1 cellular context compared by ENCODE assay signal in genomic region chr19:46787331-46788100, GRCh38.
A peak's percentile ranks its signal among the peaks of the same experiment; 100 is the strongest.
TF ChIP-seq lines count a peak whose summit lies in the region.

No MANE protein-coding gene starts in this region.

TF ChIP-seq in HepG2, 621 proteins besides CTCF, POLR2A, EP300 and RAD21 (continued from another document and continues in another):
- TF ChIP-seq MXD4 (CRISPR knock-in tag; IDR thresholded peaks at IDR 0.05) (no peak), ZNF501 (CRISPR knock-in tag; IDR thresholded peaks at IDR 0.05) (no peak), HNF4G (IDR thresholded peaks at IDR 0.05; ENCODE audit: borderline replicate concordance, low read depth, low read length) (no peak), HNF4G (CRISPR knock-in tag; IDR thresholded peaks at IDR 0.05; ENCODE audit: borderline replicate concordance, low read depth) (no peak), TSC22D2 (CRISPR knock-in tag; IDR thresholded peaks at IDR 0.05; ENCODE audit: borderline replicate concordance) (no peak), ZNF180 (CRISPR knock-in tag; IDR thresholded peaks at IDR 0.05; ENCODE audit: borderline replicate concordance, low read depth) (no peak), SMARCC2 (IDR thresholded peaks at IDR 0.05) (no peak), FOXA3 (CRISPR knock-in tag; IDR thresholded peaks at IDR 0.05) (no peak), KDM3A (CRISPR knock-in tag; IDR thresholded peaks at IDR 0.05; ENCODE audit: low read depth) (no peak), ZNF432 (CRISPR knock-in tag; IDR thresholded peaks at IDR 0.05; ENCODE audit: borderline replicate concordance) (no peak), ELF1 (CRISPR knock-in tag; IDR thresholded peaks at IDR 0.05) (no peak), MNT (IDR thresholded peaks at IDR 0.05) (no peak), GTF2F1 (IDR thresholded peaks at IDR 0.05; ENCODE audit: low read length) (no peak), SOX6 (IDR thresholded peaks at IDR 0.05) (no peak), SOX6 (CRISPR knock-in tag; IDR thresholded peaks at IDR 0.05) (no peak), HOXD1 (CRISPR knock-in tag; IDR thresholded peaks at IDR 0.05) (no peak), PHF8 (CRISPR knock-in tag; IDR thresholded peaks at IDR 0.05) (peak; percentile 40; the same call in 1 of the 2 replicates), ZXDC (CRISPR knock-in tag; IDR thresholded peaks at IDR 0.05) (no peak), ZBTB10 (CRISPR knock-in tag; IDR thresholded peaks at IDR 0.05; ENCODE audit: borderline replicate concordance) (0 out of 2 replicates have a peak, but pooled peaks have one; percentile 5), ZNF207 (IDR thresholded peaks at IDR 0.05; ENCODE audit: borderline replicate concordance) (no peak), MLXIP (CRISPR knock-in tag; IDR thresholded peaks at IDR 0.05; ENCODE audit: borderline replicate concordance) (no peak), SP4 (CRISPR knock-in tag; IDR thresholded peaks at IDR 0.05) (no peak), ZNF605 (CRISPR knock-in tag; IDR thresholded peaks at IDR 0.05) (no peak), ZBTB44 (CRISPR knock-in tag; IDR thresholded peaks at IDR 0.05) (no peak), ARID5B (CRISPR knock-in tag; IDR thresholded peaks at IDR 0.05) (no peak), EED (CRISPR knock-in tag; IDR thresholded peaks at IDR 0.05) (no peak), ZMAT3 (CRISPR knock-in tag; conservative IDR thresholded peaks at IDR 0.05) (no peak; the same call in 1 of the 2 replicates), DNMT3B (CRISPR knock-in tag; conservative IDR thresholded peaks at IDR 0.05) (no peak), AKAP8 (CRISPR knock-in tag; IDR thresholded peaks at IDR 0.05) (no peak), CERS6 (CRISPR knock-in tag; IDR thresholded peaks at IDR 0.05) (no peak), ZNF644 (CRISPR knock-in tag; IDR thresholded peaks at IDR 0.05; ENCODE audit: low read depth) (no peak), ZBTB1 (CRISPR knock-in tag; IDR thresholded peaks at IDR 0.05; ENCODE audit: borderline replicate concordance) (no peak), CEBPZ (IDR thresholded peaks at IDR 0.05; ENCODE audit: low read length) (no peak), NFIB (CRISPR knock-in tag; IDR thresholded peaks at IDR 0.05; ENCODE audit: borderline replicate concordance) (no peak), HOXA7 (CRISPR knock-in tag; IDR thresholded peaks at IDR 0.05) (no peak), KLF11 (CRISPR knock-in tag; IDR thresholded peaks at IDR 0.05) (no peak), ZNF264 (CRISPR knock-in tag; IDR thresholded peaks at IDR 0.05) (no peak), RORA (CRISPR knock-in tag; IDR thresholded peaks at IDR 0.05) (no peak), IKZF5 (CRISPR knock-in tag; IDR thresholded peaks at IDR 0.05) (no peak; the same call in 1 of the 2 replicates)
